10 cellular contexts compared by ENCODE assay signal in genomic region chr13:114106991-114107685, GRCh38. TPM values are rescaled to one million over a fixed set of nuclear protein-coding genes. Genes with fewer than 3 reads are reported as not detected.
DNase-seq lines count a peak whose midpoint lies in the region; ATAC-seq and TF ChIP-seq lines count a peak whose summit lies in the region.
"Had no signal": no experiment of that assay in that cellular context is flagged by ENCODE, and none has a peak within 500 bp of the region (broad histone marks: within the 10 kb centered on the region; RNA-seq: fewer than 3 reads in every experiment).

No MANE protein-coding gene starts in this region.

- peaks cover 65% of the 10 kb centered on the region for H3K36me3 Mint-ChIP-seq in activated naive CD4-positive, alpha-beta T cell treated with anti-CD3 and anti-CD28 coated beads, Interleukin-2, amount 10 ng/mL, durations not matched to agents 7 days and 5 days
- peaks cover 2% of the 10 kb centered on the region for H3K36me3 Mint-ChIP-seq in chondrocyte (ENCODE audit: low read depth)
- H3K36me3 Mint-ChIP-seq in mesothelial cell of epicardium = no peaks in the 10 kb centered on the region

- no peaks in the 10 kb centered on the region for H3K36me3 ChIP-seq in upper lobe of right lung

- DNase-seq in activated naive CD4-positive, alpha-beta T cell treated with anti-CD3 and anti-CD28 coated beads, Interleukin-2, amount 10 ng/mL, durations not matched to agents 7 days and 5 days = no peak
- DNase-seq in activated naive CD4-positive, alpha-beta T cell treated with Interleukin-2 at 50 U/mL for 16 hours = no peak
- DNase-seq in chondrocyte (ENCODE audit: low spot score) (peak; percentile 88), mesothelial cell of epicardium (ENCODE audit: low spot score in 2 of 2, unreplicated experiment in 2 of 2) (no peak), upper lobe of right lung (peak; percentile 51), NCI-H748 treated with DMSO at 0.1 percent for 48 hours (lab: John Stamatoyannopoulos, UW) (no peak), NCI-H524 (lab: John Stamatoyannopoulos, UW) (no peak)
- no peak for DNase-seq in stimulated activated CD4-positive, alpha-beta T cell treated with anti-CD3 and anti-CD28 coated beads, Interleukin-4, amount 100 ng/mL, for 24 hours
- DNase-seq: GF-D8, PC-3 had no signal

- no peaks in the 10 kb centered on the region for H3K27me3 ChIP-seq in upper lobe of right lung

- H3K4me3 Mint-ChIP-seq in activated naive CD4-positive, alpha-beta T cell treated with anti-CD3 and anti-CD28 coated beads, Interleukin-2, amount 10 ng/mL, durations not matched to agents 7 days and 5 days = no peak overlapping the region
- H3K4me3 Mint-ChIP-seq in chondrocyte (ENCODE audit: unreplicated experiment) (no peak overlapping the region), mesothelial cell of epicardium (no peak overlapping the region)

- no peak overlapping the region for H3K27ac ChIP-seq in upper lobe of right lung

- H3K4me3 ChIP-seq in upper lobe of right lung = no peak overlapping the region

- no peaks in the 10 kb centered on the region for H3K27me3 Mint-ChIP-seq in activated naive CD4-positive, alpha-beta T cell treated with anti-CD3 and anti-CD28 coated beads, Interleukin-2, amount 10 ng/mL, durations not matched to agents 7 days and 5 days
- H3K27me3 Mint-ChIP-seq in chondrocyte (ENCODE audit: low read depth) (no peaks in the 10 kb centered on the region), mesothelial cell of epicardium (ENCODE audit: low read depth) (peaks cover 2% of the 10 kb centered on the region)

- H3K4me1 Mint-ChIP-seq in activated naive CD4-positive, alpha-beta T cell treated with anti-CD3 and anti-CD28 coated beads, Interleukin-2, amount 10 ng/mL, durations not matched to agents 7 days and 5 days = peaks cover 57% of the 10 kb centered on the region
- H3K4me1 Mint-ChIP-seq in chondrocyte (ENCODE audit: low read depth) (peaks cover 66% of the 10 kb centered on the region), mesothelial cell of epicardium (peaks cover 18% of the 10 kb centered on the region)

- CTCF ChIA-PET in activated naive CD4-positive, alpha-beta T cell treated with anti-CD3 and anti-CD28 coated beads, Interleukin-2, amount 10 ng/mL, durations not matched to agents 7 days and 5 days (lab: Charles Lee) = no interaction called here

- H3K9me3 ChIP-seq in upper lobe of right lung = no peaks in the 10 kb centered on the region

- intact Hi-C loops in upper lobe of right lung (cut with DNase I) = no loop called here

- TF ChIP-seq CTCF in chondrocyte (IDR thresholded peaks at IDR 0.05) (no peak), mesothelial cell of epicardium (IDR thresholded peaks at IDR 0.05; ENCODE audit: unreplicated experiment) (no peak), upper lobe of right lung (IDR thresholded peaks at IDR 0.05) (no peak)

- peaks cover 20% of the 10 kb centered on the region for H3K4me1 ChIP-seq in upper lobe of right lung

- no peak for ATAC-seq in upper lobe of right lung
- ATAC-seq: PC-3 had no signal

- H3K9me3 Mint-ChIP-seq in activated naive CD4-positive, alpha-beta T cell treated with anti-CD3 and anti-CD28 coated beads, Interleukin-2, amount 10 ng/mL, durations not matched to agents 7 days and 5 days = peaks cover 4% of the 10 kb centered on the region
- H3K9me3 Mint-ChIP-seq in chondrocyte (ENCODE audit: low read depth) (no peaks in the 10 kb centered on the region), mesothelial cell of epicardium (no peaks in the 10 kb centered on the region)

- H3K27ac Mint-ChIP-seq in activated naive CD4-positive, alpha-beta T cell treated with anti-CD3 and anti-CD28 coated beads, Interleukin-2, amount 10 ng/mL, durations not matched to agents 7 days and 5 days = peak overlapping the region; percentile 19
- H3K27ac Mint-ChIP-seq in chondrocyte (ENCODE audit: unreplicated experiment) (peak overlapping the region; percentile 81), mesothelial cell of epicardium (peak overlapping the region; percentile 30)

RNA-seq across cellular contexts. Expression of gene RASA3, which starts 25.3 kb away (rescaled TPM):
- total RNA-seq in chondrocyte = 29.9 to 40.0 TPM (median 31.2 TPM) in 3 replicates
- total RNA-seq in mesothelial cell of epicardium = 13.5 to 14.6 TPM (median 13.7 TPM) in 3 replicates
- 17.3 TPM for total RNA-seq in upper lobe of right lung

Comparison
In these comparisons a context has a peak if more than half of its experiments do, and no peak if none do; other contexts are left out.
1. DNase-seq: peak in chondrocyte (single experiment) and upper lobe of right lung (single experiment); none in activated naive CD4-positive, alpha-beta T cell treated with anti-CD3 and anti-CD28 coated beads, Interleukin-2, amount 10 ng/mL, durations not matched to agents 7 days and 5 days (single experiment), activated naive CD4-positive, alpha-beta T cell treated with Interleukin-2 at 50 U/mL for 16 hours (single experiment), mesothelial cell of epicardium (0 of 2), NCI-H748 treated with DMSO at 0.1 percent for 48 hours (single experiment), NCI-H524 (0 of 2) and stimulated activated CD4-positive, alpha-beta T cell treated with anti-CD3 and anti-CD28 coated beads, Interleukin-4, amount 100 ng/mL, for 24 hours (single experiment).
2. H3K27ac Mint-ChIP-seq: peak in every context shown above with its lines; median percentile 81 in chondrocyte; 30 in mesothelial cell of epicardium; 19 in activated naive CD4-positive, alpha-beta T cell treated with anti-CD3 and anti-CD28 coated beads, Interleukin-2, amount 10 ng/mL, durations not matched to agents 7 days and 5 days.